22 cellular contexts compared by ENCODE assay signal in genomic region chrX:120653000-120653399, GRCh38. TPM values are rescaled to one million over a fixed set of nuclear protein-coding genes. Genes with fewer than 3 reads are reported as not detected.
DNase-seq lines count a peak whose midpoint lies in the region; ATAC-seq, FAIRE-seq and TF ChIP-seq lines count a peak whose summit lies in the region.
"Had no signal": no experiment of that assay in that cellular context is flagged by ENCODE, and none has a peak within 500 bp of the region (broad histone marks: within the 10 kb centered on the region; RNA-seq: fewer than 3 reads in every experiment).

No MANE protein-coding gene starts in this region.

- H3K9ac ChIP-seq in GM23248, result no peak overlapping the region
- H3K9ac ChIP-seq in MM.1S (ENCODE audit: low read length), result no peak overlapping the region

- TF ChIP-seq CTCF in foreskin keratinocyte (conservative IDR thresholded peaks at IDR 0.05) (no peak), type B pancreatic cell (conservative IDR thresholded peaks at IDR 0.05) (no peak), MM.1S (IDR thresholded peaks at IDR 0.05; ENCODE audit: low read length) (no peak)

- no peaks in the 10 kb centered on the region for H3K36me3 ChIP-seq in GM23248 (ENCODE audit: low read depth)
- no peaks in the 10 kb centered on the region for H3K36me3 ChIP-seq in MM.1S (replicated peaks; ENCODE audit: insufficient read depth, low read length)
- H3K36me3 ChIP-seq: gastroesophageal sphincter, right lobe of liver, uterus had no signal

- no peak for TF ChIP-seq POLR2A in H54 (IDR thresholded peaks at IDR 0.05; ENCODE audit: low read depth, low read length)

- in situ Hi-C loops in GM23248 (cut with MboI), result no loop called here

- H2AFZ ChIP-seq in GM23248 (peak overlapping the region; percentile 74), MM.1S (ENCODE audit: low read length) (no peak overlapping the region)

- H3K4me1 Mint-ChIP-seq in type B pancreatic cell (ENCODE audit: unreplicated experiment), result no peaks in the 10 kb centered on the region
- H3K4me1 Mint-ChIP-seq: CD4-positive, alpha-beta memory T cell had no signal

- H3K9me2 ChIP-seq in GM23248 (ENCODE audit: insufficient read depth) (no peaks in the 10 kb centered on the region), MM.1S (replicated peaks; ENCODE audit: insufficient read depth, low read length) (no peaks in the 10 kb centered on the region)

- H4K20me1 ChIP-seq in GM23248 (ENCODE audit: insufficient read depth) (no peaks in the 10 kb centered on the region), MM.1S (ENCODE audit: insufficient read depth, low read length) (no peaks in the 10 kb centered on the region)

- peaks cover 6% of the 10 kb centered on the region for H3K4me1 ChIP-seq in GM23248 (ENCODE audit: insufficient read depth)
- no peaks in the 10 kb centered on the region for H3K4me1 ChIP-seq in foreskin keratinocyte
- H3K4me1 ChIP-seq in MM.1S (ENCODE audit: low read length), result no peaks in the 10 kb centered on the region
- H3K4me1 ChIP-seq: gastroesophageal sphincter, right lobe of liver, uterus had no signal

- peak; percentile 64 for ATAC-seq in foreskin keratinocyte
- ATAC-seq: activated CD8-positive, alpha-beta T cell treated with anti-CD3 and anti-CD28 coated beads, Interleukin-2, amount 10 ng/mL, durations not matched to agents 7 days and 5 days; gastroesophageal sphincter; HepG2; left ventricle myocardium superior; right lobe of liver had no signal

- H3K9me3 ChIP-seq in GM23248 (ENCODE audit: low read depth), result no peaks in the 10 kb centered on the region
- no peaks in the 10 kb centered on the region for H3K9me3 ChIP-seq in MM.1S (replicated peaks; ENCODE audit: insufficient read depth, low read length)
- H3K9me3 ChIP-seq: gastroesophageal sphincter, right lobe of liver, uterus had no signal

- no peak for FAIRE-seq in H54 (lab: Jason Lieb, UNC)
- FAIRE-seq: bronchial epithelial cell, HepG2 had no signal

- no peaks in the 10 kb centered on the region for H3K27me3 ChIP-seq in GM23248 (replicated peaks; ENCODE audit: insufficient read depth)
- no peaks in the 10 kb centered on the region for H3K27me3 ChIP-seq in foreskin keratinocyte
- no peaks in the 10 kb centered on the region for H3K27me3 ChIP-seq in MM.1S (replicated peaks; ENCODE audit: insufficient read depth, low read length)
- H3K27me3 ChIP-seq: gastroesophageal sphincter, right lobe of liver, uterus had no signal

- H3K27ac ChIP-seq in GM23248 (peak overlapping the region; percentile 39; the same call in 1 of the 2 replicates), foreskin keratinocyte (no peak overlapping the region), MM.1S (ENCODE audit: low read length) (no peak overlapping the region)
- H3K27ac ChIP-seq: gastroesophageal sphincter, right lobe of liver, uterus, VCaP had no signal

- H3K4me3 Mint-ChIP-seq in type B pancreatic cell, result no peak overlapping the region
- H3K4me3 Mint-ChIP-seq: activated CD8-positive, alpha-beta T cell treated with anti-CD3 and anti-CD28 coated beads, Interleukin-2, amount 10 ng/mL, durations not matched to agents 7 days and 5 days; CD4-positive, alpha-beta memory T cell; dendritic cell treated with granulocyte-macrophage colony-stimulating factor and Interleukin-4, amounts not matched to agents 40 ng/mL and 50 ng/mL, for 4 days had no signal

- no peaks in the 10 kb centered on the region for H3K27me3 Mint-ChIP-seq in type B pancreatic cell
- H3K27me3 Mint-ChIP-seq: CD4-positive, alpha-beta memory T cell; dendritic cell treated with granulocyte-macrophage colony-stimulating factor and Interleukin-4, amounts not matched to agents 40 ng/mL and 50 ng/mL, for 4 days had no signal

- H3K79me2 ChIP-seq in GM23248 (ENCODE audit: insufficient read depth), result no peaks in the 10 kb centered on the region
- no peaks in the 10 kb centered on the region for H3K79me2 ChIP-seq in MM.1S (ENCODE audit: low read length)

- no peak overlapping the region for H3K27ac Mint-ChIP-seq in type B pancreatic cell
- H3K27ac Mint-ChIP-seq: activated CD8-positive, alpha-beta T cell treated with anti-CD3 and anti-CD28 coated beads, Interleukin-2, amount 10 ng/mL, durations not matched to agents 7 days and 5 days; dendritic cell treated with granulocyte-macrophage colony-stimulating factor and Interleukin-4, amounts not matched to agents 40 ng/mL and 50 ng/mL, for 4 days had no signal

- H3K36me3 Mint-ChIP-seq in type B pancreatic cell, result no peaks in the 10 kb centered on the region
- H3K36me3 Mint-ChIP-seq: CD4-positive, alpha-beta memory T cell had no signal

- H3K4me3 ChIP-seq in GM23248 (no peak overlapping the region; the same call in 1 of the 2 replicates), MM.1S (ENCODE audit: low read length) (no peak overlapping the region)
- H3K4me3 ChIP-seq: gastroesophageal sphincter, right lobe of liver, uterus had no signal

- H3K4me2 ChIP-seq in GM23248 (ENCODE audit: unreplicated experiment) (no peak overlapping the region), MM.1S (ENCODE audit: low read depth, low read length) (no peak overlapping the region)

- no peaks in the 10 kb centered on the region for H3F3A ChIP-seq in GM23248 (ENCODE audit: insufficient read depth)
- H3F3A ChIP-seq in MM.1S (ENCODE audit: insufficient read depth, low read length), result no peaks in the 10 kb centered on the region

- H3K9me3 Mint-ChIP-seq in type B pancreatic cell, result no peaks in the 10 kb centered on the region
- H3K9me3 Mint-ChIP-seq: dendritic cell treated with granulocyte-macrophage colony-stimulating factor and Interleukin-4, amounts not matched to agents 40 ng/mL and 50 ng/mL, for 4 days had no signal

- WGBS in GM23248 (ENCODE audit: low coverage in 1 of 2, low lambda C conversion rate in 2 of 2, missing lambda C conversion rate in 2 of 2), 2 experiments, result 8 to 14% methylated on average over 3 of the region's 3 CpGs

- DNase-seq in NCI-H2227 (lab: John Stamatoyannopoulos, UW; ENCODE audit: unreplicated experiment) (peak; percentile 8), NCI-H2227 treated with DMSO at 0.1 percent for 48 hours (lab: John Stamatoyannopoulos, UW) (no peak), GM23248 (peak; percentile 39), NCI-H526 treated with DMSO at 0.1 percent for 48 hours (lab: John Stamatoyannopoulos, UW) (peak; percentile 36), foreskin keratinocyte (no peak), type B pancreatic cell (ENCODE audit: extremely low spot score, unreplicated experiment) (no peak), H54 (ENCODE audit: insufficient read length, low spot score) (no peak), MM.1S (no peak)
- DNase-seq: ACHN; activated CD8-positive, alpha-beta T cell treated with anti-CD3 and anti-CD28 coated beads, Interleukin-2, amount 10 ng/mL, durations not matched to agents 7 days and 5 days; CD4-positive, alpha-beta memory T cell; left ventricle myocardium superior; NCI-H510A; right lobe of liver; stimulated activated CD4-positive, alpha-beta T cell treated with anti-CD3 and anti-CD28 coated beads, Interleukin-2, amount 100 ng/mL, for 24 hours; T-helper 1 cell; uterus had no signal

RNA-seq across cellular contexts. Expression of gene C1GALT1C1, which starts 23.1 kb away (rescaled TPM):
- total RNA-seq in GM23248 (2014; rRNA removed; shearing (Covaris generic)), result 58.3 and 69.2 TPM in 2 replicates
- polyA plus RNA-seq in GM23248 (2016; fragmentation: Nextera tagmentation; extraction: Ambion mirVana), result 78.6 and 80.5 TPM in 2 replicates
- 12.7 and 13.7 TPM in 2 replicates for total RNA-seq in foreskin keratinocyte
- polyA plus RNA-seq in foreskin keratinocyte, result 9.9 and 12.2 TPM in 2 replicates
- total RNA-seq in type B pancreatic cell (ENCODE audit: low replicate concordance), result 18.0 and 30.1 TPM in 2 replicates

RNA-seq across cellular contexts. Expression of gene MCTS1, which starts 49.1 kb away (rescaled TPM):
- 41.2 and 54.9 TPM in 2 replicates for total RNA-seq in GM23248 (2014; rRNA removed; shearing (Covaris generic))
- polyA plus RNA-seq in GM23248 (2016; fragmentation: Nextera tagmentation; extraction: Ambion mirVana) (106 and 113 TPM in 2 replicates), foreskin keratinocyte (73.8 and 78.6 TPM in 2 replicates)
- total RNA-seq in foreskin keratinocyte (58.1 and 63.1 TPM in 2 replicates), type B pancreatic cell (ENCODE audit: low replicate concordance) (43.7 and 46.1 TPM in 2 replicates)

Comparison
In these comparisons a context has a peak if more than half of its experiments do, and no peak if none do; other contexts are left out.
1. DNase-seq: peak in NCI-H2227 (single experiment), GM23248 (single experiment) and NCI-H526 treated with DMSO at 0.1 percent for 48 hours (single experiment); none in NCI-H2227 treated with DMSO at 0.1 percent for 48 hours (single experiment), foreskin keratinocyte (0 of 2), type B pancreatic cell (single experiment), H54 (single experiment) and MM.1S (single experiment).